23 cellular contexts compared by ENCODE assay signal in the genomic region with DNA sequence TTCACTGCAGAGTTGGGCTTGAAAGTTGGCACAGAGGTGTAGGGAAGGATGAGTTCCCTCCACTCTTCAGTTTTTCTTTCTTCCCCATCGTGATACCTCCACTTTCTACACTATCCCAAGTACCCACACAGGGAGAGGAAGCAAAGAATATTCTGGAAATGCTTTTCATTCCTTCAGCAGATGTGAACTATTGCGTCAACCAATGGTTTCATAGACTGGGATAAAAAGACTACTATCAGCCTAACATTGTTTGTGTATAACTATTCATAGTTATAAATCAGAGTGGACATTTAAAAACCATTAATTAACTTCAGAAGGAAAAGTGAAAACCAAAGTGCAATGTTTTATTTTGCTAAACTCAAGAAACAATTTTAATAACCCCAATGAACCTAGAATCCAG.
A peak's percentile ranks its signal among the peaks of the same experiment; 100 is the strongest.
DNase-seq lines count a peak whose midpoint lies in the region; ATAC-seq and TF ChIP-seq lines count a peak whose summit lies in the region.
"Had no signal": no experiment of that assay in that cellular context is flagged by ENCODE, and none has a peak within 500 bp of the region (broad histone marks: within the 10 kb centered on the region; RNA-seq: fewer than 3 reads in every experiment).

No MANE protein-coding gene starts in this region.

- WGBS in transverse colon (ENCODE audit: low coverage in 1 of 2), 2 donors, result 62 to 67% methylated on average over 2 of the region's 2 CpGs

- no peak overlapping the region for H3K4me3 Mint-ChIP-seq in HFFc6
- H3K4me3 Mint-ChIP-seq in CD4-positive, alpha-beta memory T cell, result no peak overlapping the region
- H3K4me3 Mint-ChIP-seq: B cell, CD14-positive monocyte had no signal

- no peaks in the 10 kb centered on the region; the same call in 1 of the 2 replicates for H3K9me3 Mint-ChIP-seq in HFFc6
- no peaks in the 10 kb centered on the region for H3K9me3 Mint-ChIP-seq in CD4-positive, alpha-beta memory T cell

- POLR2A ChIA-PET in BJ (lab: Charles Lee), result no interaction called here
- POLR2A ChIA-PET in CD4-positive, alpha-beta memory T cell (lab: Charles Lee; ENCODE audit: partially characterized antibody), result no interaction called here

- TF ChIP-seq EP300 in transverse colon (IDR thresholded peaks at IDR 0.05; ENCODE audit: low read depth), result no peak

- no peak overlapping the region for H2AFZ ChIP-seq in Karpas-422 (ENCODE audit: low read length)

- CTCF ChIA-PET in BJ (lab: Yijun Ruan, JAX), result no interaction called here
- CTCF ChIA-PET in CD4-positive, alpha-beta memory T cell (lab: Charles Lee; ENCODE audit: partially characterized antibody), result no interaction called here

- peak; percentile 41 for ATAC-seq in sciatic nerve
- ATAC-seq: A549, HepG2, K562 had no signal

- peaks cover 10% of the 10 kb centered on the region for H3K36me3 Mint-ChIP-seq in HFFc6 (ENCODE audit: low read depth)
- no peaks in the 10 kb centered on the region for H3K36me3 Mint-ChIP-seq in CD4-positive, alpha-beta memory T cell
- H3K36me3 Mint-ChIP-seq: CD14-positive monocyte had no signal

- no peaks in the 10 kb centered on the region for H3K79me2 ChIP-seq in Karpas-422 (ENCODE audit: low read length)

- no peak overlapping the region for H3K9ac ChIP-seq in Karpas-422 (ENCODE audit: low read length)

- no peak overlapping the region for H3K27ac ChIP-seq in CD4-positive, alpha-beta memory T cell (ENCODE audit: low read depth, low read length)
- no peak overlapping the region for H3K27ac ChIP-seq in transverse colon
- no peak overlapping the region for H3K27ac ChIP-seq in Karpas-422 (ENCODE audit: low read length)
- H3K27ac ChIP-seq: A549 had no signal

- no peaks in the 10 kb centered on the region for H3K27me3 ChIP-seq in BJ (ENCODE audit: control insufficient read depth, insufficient read depth, low read length)
- no peaks in the 10 kb centered on the region for H3K27me3 ChIP-seq in CD4-positive, alpha-beta memory T cell (ENCODE audit: insufficient read depth, low read length)
- no peaks in the 10 kb centered on the region for H3K27me3 ChIP-seq in transverse colon
- H3K27me3 ChIP-seq in Karpas-422 (ENCODE audit: low read length), result no peaks in the 10 kb centered on the region

- no peaks in the 10 kb centered on the region for H4K20me1 ChIP-seq in Karpas-422 (ENCODE audit: insufficient read depth, low read depth, low read length)

- H3K27ac Mint-ChIP-seq in HFFc6, result peak overlapping the region; percentile 8; the same call in 1 of the 2 replicates
- H3K27ac Mint-ChIP-seq in CD4-positive, alpha-beta memory T cell, result no peak overlapping the region
- H3K27ac Mint-ChIP-seq: B cell, CD14-positive monocyte had no signal

- peaks cover 68% of the 10 kb centered on the region for H3K4me1 Mint-ChIP-seq in HFFc6 (ENCODE audit: low read depth)
- H3K4me1 Mint-ChIP-seq in CD4-positive, alpha-beta memory T cell, result no peaks in the 10 kb centered on the region
- H3K4me1 Mint-ChIP-seq: B cell had no signal

- TF ChIP-seq CTCF in BJ (IDR thresholded peaks at IDR 0.05; ENCODE audit: insufficient read depth, low read depth, low read length) (no peak), HFFc6 (IDR thresholded peaks at IDR 0.05) (no peak), transverse colon (IDR thresholded peaks at IDR 0.05) (no peak)

- intact Hi-C loops in sciatic nerve (cut with DNase I) (no loop called here), transverse colon (cut with DNase I; ENCODE audit: low total_unique reads) (no loop called here)
- intact Hi-C loops in CD4-positive, alpha-beta memory T cell (cut with micrococcal nuclease), result no loop called here

- DNase-seq in BJ (ENCODE audit: low read depth) (peak; percentile 30), HFFc6 (no peak), fibroblast of gingiva (ENCODE audit: low read depth) (peak; percentile 23), sciatic nerve (ENCODE audit: low spot score) (no peak), transverse colon (no peak), Karpas-422 (no peak)
- DNase-seq in CD4-positive, alpha-beta memory T cell, result no peak
- DNase-seq: Calu3, DMS79 treated with DMSO at 0.1 percent for 48 hours, H7, MV-4-11, NCI-H1105 treated with DMSO at 0.1 percent for 48 hours, NCI-H2029 treated with DMSO at 0.1 percent for 48 hours, NCI-H226, NCI-H510A, NCI-H69, Right ventricle myocardium superior, RPMI8226 had no signal

- no peaks in the 10 kb centered on the region for H3K9me3 ChIP-seq in CD4-positive, alpha-beta memory T cell (ENCODE audit: control insufficient read depth in 1 of 2, low read length in 2 of 2)
- no peaks in the 10 kb centered on the region for H3K9me3 ChIP-seq in transverse colon
- H3K9me3 ChIP-seq in Karpas-422 (ENCODE audit: low read length), result no peaks in the 10 kb centered on the region
- H3K9me3 ChIP-seq: A549 had no signal

- in situ Hi-C loops in transverse colon (cut with MboI; ENCODE audit: low pct_ligation_motif_present in 1 of 4, low pct_unique_long_range_greater_than_20kb in 1 of 4, low sequenced_read_pairs in 3 of 4), result loop anchor here in 1 of 4 donors (25.0 kb wide), 1 partner anchor 607 kb away; no protein-coding TSS in a partner anchor

- no peak for TF ChIP-seq POLR2A in transverse colon (IDR thresholded peaks at IDR 0.05)

- H3K4me1 ChIP-seq in CD4-positive, alpha-beta memory T cell (ENCODE audit: insufficient read depth, low read length), result no peaks in the 10 kb centered on the region
- no peaks in the 10 kb centered on the region for H3K4me1 ChIP-seq in transverse colon
- no peaks in the 10 kb centered on the region for H3K4me1 ChIP-seq in Karpas-422 (ENCODE audit: low read length)
- H3K4me1 ChIP-seq: A549 had no signal

- H3K9me2 ChIP-seq in Karpas-422 (replicated peaks; ENCODE audit: insufficient read depth, low read length), result no peaks in the 10 kb centered on the region

- H3K4me2 ChIP-seq in Karpas-422 (ENCODE audit: low read depth, low read length, poor library complexity, severe bottlenecking), result no peak overlapping the region
- H3K4me2 ChIP-seq: A549 had no signal

- H3K27me3 Mint-ChIP-seq in HFFc6 (ENCODE audit: insufficient read depth), result no peaks in the 10 kb centered on the region
- H3K27me3 Mint-ChIP-seq in CD4-positive, alpha-beta memory T cell, result peaks cover 4 to 7% of the 10 kb centered on the region in 2 donors

- no peak overlapping the region for H3K4me3 ChIP-seq in BJ (ENCODE audit: low read depth, low read length)
- no peak overlapping the region for H3K4me3 ChIP-seq in CD4-positive, alpha-beta memory T cell (ENCODE audit: low read length in 2 of 2)
- no peak overlapping the region for H3K4me3 ChIP-seq in transverse colon
- no peak overlapping the region for H3K4me3 ChIP-seq in Karpas-422 (ENCODE audit: low read length)
- H3K4me3 ChIP-seq: A549, K562 had no signal

- no peaks in the 10 kb centered on the region for H3K36me3 ChIP-seq in BJ (ENCODE audit: control insufficient read depth, insufficient read depth, low read length)
- no peaks in the 10 kb centered on the region for H3K36me3 ChIP-seq in CD4-positive, alpha-beta memory T cell (ENCODE audit: insufficient read depth, low read length)
- H3K36me3 ChIP-seq in transverse colon, result no peaks in the 10 kb centered on the region
- no peaks in the 10 kb centered on the region for H3K36me3 ChIP-seq in Karpas-422 (ENCODE audit: insufficient read depth, low read length)

Comparison
In these comparisons a context has a peak if more than half of its experiments do, and no peak if none do; other contexts are left out.
1. DNase-seq: peak in BJ (single experiment) and fibroblast of gingiva (single experiment); none in HFFc6 (single experiment), sciatic nerve (single experiment), CD4-positive, alpha-beta memory T cell (0 of 5), transverse colon (single experiment) and Karpas-422 (single experiment).